Comparison of ENCODE assay signal across 9 cellular contexts in the genomic region with DNA sequence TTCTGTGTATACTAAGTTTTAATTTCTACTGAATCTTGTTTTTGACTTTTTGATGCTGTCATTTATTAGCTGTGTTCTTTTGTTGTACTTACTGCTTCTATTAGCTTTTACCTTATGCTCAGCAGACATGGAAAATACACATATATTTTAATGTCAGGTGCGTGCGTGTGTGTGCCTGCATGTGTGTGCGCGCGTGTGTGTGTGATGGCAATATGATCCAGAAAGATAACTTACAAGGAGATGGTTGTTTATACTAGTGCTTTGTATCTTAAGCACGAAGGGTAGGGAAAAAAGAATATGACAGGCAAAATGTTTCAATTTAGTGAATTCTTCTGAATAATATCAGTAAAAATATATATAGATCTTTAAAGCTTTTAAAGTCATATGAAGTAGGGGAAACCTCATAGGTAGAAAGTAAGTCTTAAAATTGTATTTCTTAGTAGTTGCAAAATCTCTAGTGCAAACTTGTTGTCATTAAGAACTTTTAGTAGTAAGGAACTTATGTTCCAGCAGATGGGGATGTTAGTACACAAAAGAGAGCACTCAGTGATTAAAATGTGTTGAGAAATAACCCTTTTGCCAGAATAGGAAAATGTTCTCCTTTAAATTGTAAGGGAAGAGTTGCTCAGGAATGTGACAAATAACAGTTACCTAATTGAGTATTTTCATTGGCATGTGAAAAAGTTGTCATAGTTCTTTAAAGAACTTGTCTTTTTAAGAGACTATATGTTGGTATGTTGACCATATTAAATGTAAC. TPM values are rescaled to one million over a fixed set of nuclear protein-coding genes. Genes with fewer than 3 reads are reported as not detected.
DNase-seq lines count a peak whose midpoint lies in the region; ATAC-seq and TF ChIP-seq lines count a peak whose summit lies in the region.
"Had no signal": no experiment of that assay in that cellular context is flagged by ENCODE, and none has a peak within 500 bp of the region (broad histone marks: within the 10 kb centered on the region; RNA-seq: fewer than 3 reads in every experiment).

No MANE protein-coding gene starts in this region.

- H3K27me3 ChIP-seq in fibroblast of lung (ENCODE audit: control insufficient read depth, insufficient read depth, low read length): no peaks in the 10 kb centered on the region

- H3K9me3 ChIP-seq in fibroblast of lung (ENCODE audit: control insufficient read depth, insufficient read depth, low read depth, low read length): no peaks in the 10 kb centered on the region

- peaks cover 2% of the 10 kb centered on the region for H4K20me1 ChIP-seq in fibroblast of lung (ENCODE audit: control insufficient read depth, extremely low read depth, insufficient read depth, low read length)

- H3K4me1 Mint-ChIP-seq in stimulated activated naive CD8-positive, alpha-beta T cell treated with anti-CD3 and anti-CD28 coated beads, Interleukin-15, amount 100 ng/mL, for 72 hours: peaks cover 27% of the 10 kb centered on the region

- peak; percentile 49 for ATAC-seq in GM18909 (IDR thresholded peaks at IDR 0.05; ENCODE audit: poor library complexity, unreplicated experiment)
- ATAC-seq in stimulated activated naive CD8-positive, alpha-beta T cell treated with anti-CD3 and anti-CD28 coated beads, Interleukin-15, amount 100 ng/mL, for 72 hours: no peak
- ATAC-seq in GM18873 (IDR thresholded peaks at IDR 0.05; ENCODE audit: low FRiP score, unreplicated experiment): no peak
- no peak for ATAC-seq in GM21526 (IDR thresholded peaks at IDR 0.05; ENCODE audit: low FRiP score, unreplicated experiment)

- no peak overlapping the region for H2AFZ ChIP-seq in fibroblast of lung (ENCODE audit: low read length)

- no peak overlapping the region for H3K4me3 ChIP-seq in fibroblast of lung (replicated peaks in 1 of 4; ENCODE audit: control extremely low read depth in 1 of 4, insufficient read depth in 1 of 4, low read depth in 3 of 4, low read length in 4 of 4)
- H3K4me3 ChIP-seq: SK-N-MC had no signal

- no peak overlapping the region for H3K9ac ChIP-seq in fibroblast of lung (ENCODE audit: insufficient read depth, low read length)

- H3K4me3 Mint-ChIP-seq in stimulated activated naive CD8-positive, alpha-beta T cell treated with anti-CD3 and anti-CD28 coated beads, Interleukin-15, amount 100 ng/mL, for 72 hours: no peak overlapping the region

- H3K9me3 Mint-ChIP-seq in stimulated activated naive CD8-positive, alpha-beta T cell treated with anti-CD3 and anti-CD28 coated beads, Interleukin-15, amount 100 ng/mL, for 72 hours: no peaks in the 10 kb centered on the region

- H3K27me3 Mint-ChIP-seq in stimulated activated naive CD8-positive, alpha-beta T cell treated with anti-CD3 and anti-CD28 coated beads, Interleukin-15, amount 100 ng/mL, for 72 hours: no peaks in the 10 kb centered on the region

- no peak overlapping the region for H3K4me2 ChIP-seq in fibroblast of lung (ENCODE audit: extremely low read depth, insufficient read depth, low read length)

- peaks cover 3% of the 10 kb centered on the region for H3K4me1 ChIP-seq in fibroblast of lung (ENCODE audit: control insufficient read depth, extremely low read depth, insufficient read depth, low read length)

- peak in 1 of 2 donors; percentile 47 for TF ChIP-seq CTCF in fibroblast of lung (conservative IDR thresholded peaks at IDR 0.05 in 1 of 2, IDR thresholded peaks at IDR 0.05 in 1 of 2; ENCODE audit: low read depth in 1 of 2, low read length in 2 of 2)

- no peaks in the 10 kb centered on the region for H3K36me3 ChIP-seq in fibroblast of lung (ENCODE audit: control insufficient read depth, insufficient read depth, low read length)

- no peak overlapping the region for H3K27ac Mint-ChIP-seq in stimulated activated naive CD8-positive, alpha-beta T cell treated with anti-CD3 and anti-CD28 coated beads, Interleukin-15, amount 100 ng/mL, for 72 hours

- no peak overlapping the region for H3K27ac ChIP-seq in fibroblast of lung (ENCODE audit: insufficient read depth, low read length)
- H3K27ac ChIP-seq: SK-N-MC had no signal

- H3K79me2 ChIP-seq in fibroblast of lung (ENCODE audit: control insufficient read depth, insufficient read depth, low read length): peaks cover 99% of the 10 kb centered on the region

- DNase-seq in OCI-M1 (lab: John Stamatoyannopoulos, UW) (peak; percentile 85), fibroblast of lung (ENCODE audit: low read depth in 2 of 2) (peak; percentile 78 to 90), renal cortical epithelial cell (ENCODE audit: low read depth) (peak; percentile 91), NCI-H2029 (lab: John Stamatoyannopoulos, UW) (no peak)
- DNase-seq in stimulated activated naive CD8-positive, alpha-beta T cell treated with anti-CD3 and anti-CD28 coated beads, Interleukin-15, amount 100 ng/mL, for 72 hours: no peak

RNA-seq across cellular contexts. Expression of a gene that starts 13.2 kb away (rescaled TPM):
- 121 and 129 TPM in 2 replicates for total RNA-seq in fibroblast of lung
- 218 and 224 TPM in 2 replicates for polyA plus RNA-seq in fibroblast of lung
- 92.7 and 102 TPM in 2 replicates for polyA plus RNA-seq in fibroblast of lung (2012)
- polyA minus RNA-seq in fibroblast of lung (ENCODE audit: low replicate concordance): 267 and 323 TPM in 2 replicates
- total RNA-seq in renal cortical epithelial cell: 92.6 and 218 TPM in 2 replicates

Comparison
In these comparisons a context has a peak if more than half of its experiments do, and no peak if none do; other contexts are left out.
1. DNase-seq: peak in OCI-M1 (single experiment), fibroblast of lung (2 of 2) and renal cortical epithelial cell (single experiment); none in stimulated activated naive CD8-positive, alpha-beta T cell treated with anti-CD3 and anti-CD28 coated beads, Interleukin-15, amount 100 ng/mL, for 72 hours (0 of 2) and NCI-H2029 (single experiment).